In genomic region chr12:98823012-98823411, GRCh38 we compare ENCODE assay signal across 1 cellular context.
TF ChIP-seq lines count a peak whose summit lies in the region.

No MANE protein-coding gene starts in this region.

TF ChIP-seq in SK-N-SH treated with all-trans-retinoic acid at 6 μM for 48 hours, 23 proteins besides CTCF, POLR2A, EP300 and RAD21 (continued from another document):
- TF ChIP-seq ZFP30 (CRISPR knock-in tag; IDR thresholded peaks at IDR 0.05) (no peak), CREB5 (CRISPR knock-in tag; IDR thresholded peaks at IDR 0.05; ENCODE audit: low read depth) (no peak), PPARA (CRISPR knock-in tag; IDR thresholded peaks at IDR 0.05; ENCODE audit: borderline replicate concordance) (no peak), OSR1 (CRISPR knock-in tag; IDR thresholded peaks at IDR 0.05) (no peak)
